8 cellular contexts compared by ENCODE assay signal in the genomic region with DNA sequence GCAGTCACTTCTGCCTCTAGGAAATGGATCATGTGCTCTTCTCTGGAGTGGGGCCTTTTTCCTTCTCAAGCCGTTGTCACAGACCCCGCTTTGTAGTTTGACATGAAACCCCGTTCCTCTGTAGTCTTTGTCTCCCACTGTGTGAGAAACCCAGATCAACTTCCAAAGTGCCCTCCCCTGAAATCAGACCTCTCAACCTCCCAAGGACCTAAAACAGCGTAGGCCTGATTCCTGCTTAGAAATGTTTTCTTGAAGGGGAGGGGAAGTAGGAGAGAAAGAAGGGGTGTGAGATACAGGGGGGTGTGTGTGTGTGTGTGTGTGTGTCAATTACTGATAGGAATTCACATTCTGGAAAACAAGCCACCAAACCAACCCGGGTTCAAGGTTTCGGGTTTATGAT. TPM values are rescaled to one million over a fixed set of nuclear protein-coding genes. Genes with fewer than 3 reads are reported as not detected.
DNase-seq lines count a peak whose midpoint lies in the region; ATAC-seq and TF ChIP-seq lines count a peak whose summit lies in the region.

No MANE protein-coding gene starts in this region.

- WGBS in thyroid gland, 2 donors, result 76 to 80% methylated on average over 6 of the region's 6 CpGs

- H3K4me1 Mint-ChIP-seq in neural crest cell, result peaks cover 58% of the 10 kb centered on the region

- H3K4me1 ChIP-seq in OCI-LY1 (ENCODE audit: insufficient read depth, low read length, severe bottlenecking) (peaks cover 28% of the 10 kb centered on the region), thyroid gland (peaks cover 34 to 37% of the 10 kb centered on the region in 2 donors)

- ATAC-seq in sciatic nerve, result no peak
- ATAC-seq in GM21717 (IDR thresholded peaks at IDR 0.05; ENCODE audit: unreplicated experiment), result no peak

- H3K9me2 ChIP-seq in OCI-LY1 (ENCODE audit: low read depth, low read length), result no peaks in the 10 kb centered on the region

- peak overlapping the region; percentile 94 for H3K9ac ChIP-seq in OCI-LY1 (ENCODE audit: low read length)

- no peaks in the 10 kb centered on the region for H3K9me3 Mint-ChIP-seq in neural crest cell

- no peaks in the 10 kb centered on the region for H4K20me1 ChIP-seq in OCI-LY1 (ENCODE audit: insufficient read depth, low read length)

- H3K27ac ChIP-seq in OCI-LY1 (ENCODE audit: low read depth, low read length, poor library complexity, severe bottlenecking) (no peak overlapping the region), dorsolateral prefrontal cortex (no peak overlapping the region), thyroid gland (no peak overlapping the region)

- no peaks in the 10 kb centered on the region for H3K36me3 Mint-ChIP-seq in neural crest cell (ENCODE audit: low read depth)

- H3K27me3 Mint-ChIP-seq in neural crest cell (ENCODE audit: low read depth), result no peaks in the 10 kb centered on the region

- peak overlapping the region; percentile 84 for H3K27ac Mint-ChIP-seq in neural crest cell (ENCODE audit: unreplicated experiment)

- intact Hi-C loops in dorsolateral prefrontal cortex (cut with DNase I), result no loop called here
- intact Hi-C loops in sciatic nerve (cut with DNase I), result no loop called here
- intact Hi-C loops in thyroid gland (cut with DNase I), result no loop called here

- no peak for DNase-seq in dorsolateral prefrontal cortex
- DNase-seq in neural crest cell (ENCODE audit: low read depth, low spot score), result no peak
- DNase-seq in sciatic nerve (ENCODE audit: low spot score), result no peak
- DNase-seq in NCI-H1417 treated with DMSO at 0.1 percent for 48 hours (lab: John Stamatoyannopoulos, UW), result no peak
- no peak for DNase-seq in thyroid gland

- H3K4me3 Mint-ChIP-seq in neural crest cell, result peak overlapping the region; percentile 97

- H3K4me2 ChIP-seq in OCI-LY1 (ENCODE audit: low read length), result peak overlapping the region; percentile 95

- H3K4me3 ChIP-seq in GM08714 (ENCODE audit: low read length) (peak overlapping the region; percentile 81), OCI-LY1 (ENCODE audit: low read depth, low read length, poor library complexity, severe bottlenecking) (peak overlapping the region; percentile 96), dorsolateral prefrontal cortex (peak overlapping the region in 57 of 59 donors; percentile 15 to 100 (median 88)), thyroid gland (replicated peaks in 1 of 3) (no peak overlapping the region)

- no peak overlapping the region for H2AFZ ChIP-seq in OCI-LY1 (ENCODE audit: low read length)

- H3K27me3 ChIP-seq in OCI-LY1 (ENCODE audit: insufficient read depth, low read length) (peaks cover 13% of the 10 kb centered on the region), dorsolateral prefrontal cortex (no peaks in the 10 kb centered on the region), thyroid gland (no peaks in the 10 kb centered on the region)

- H3K36me3 ChIP-seq in OCI-LY1 (ENCODE audit: insufficient read depth, low read length) (no peaks in the 10 kb centered on the region; the same call in 1 of the 2 replicates), thyroid gland (no peaks in the 10 kb centered on the region)

- no peaks in the 10 kb centered on the region for H3K9me3 ChIP-seq in OCI-LY1 (ENCODE audit: low read length)
- H3K9me3 ChIP-seq in thyroid gland, result no peaks in the 10 kb centered on the region

- TF ChIP-seq CTCF in OCI-LY1 (IDR thresholded peaks at IDR 0.05; ENCODE audit: low read length) (no peak), dorsolateral prefrontal cortex (IDR thresholded peaks at IDR 0.05 in 54 of 56, conservative IDR thresholded peaks at IDR 0.05 in 2 of 56; ENCODE audit: low read depth in 1 of 56, partially characterized antibody in 56 of 56) (no peak), neural crest cell (conservative IDR thresholded peaks at IDR 0.05) (no peak), thyroid gland (IDR thresholded peaks at IDR 0.05) (no peak)

- TF ChIP-seq POLR2A in thyroid gland (IDR thresholded peaks at IDR 0.05), result no peak

- H3F3A ChIP-seq in OCI-LY1 (ENCODE audit: insufficient read depth, low read length), result no peaks in the 10 kb centered on the region

- H3K79me2 ChIP-seq in OCI-LY1 (ENCODE audit: insufficient read depth, low read length), result no peaks in the 10 kb centered on the region

RNA-seq across cellular contexts. Expression of a gene that starts 1.5 kb away (rescaled TPM):
- total RNA-seq in dorsolateral prefrontal cortex, result 100 to 1,000 TPM in 15 of 120 experiments, 10 to 100 TPM in 105; 42.7 to 122 (median 85.2) TPM
- 70.0 and 71.4 TPM in 2 replicates for total RNA-seq in neural crest cell
- 27.1 TPM for total RNA-seq in sciatic nerve
- total RNA-seq in thyroid gland, result 10 to 100 TPM; 26.3 to 47.9 (median 37.3) TPM

RNA-seq across cellular contexts. Expression of a gene that starts 15.9 kb away (rescaled TPM):
- total RNA-seq in dorsolateral prefrontal cortex (1 to 10 TPM in 8 of 120 experiments, under 1 TPM in 34, not detected in 78; 0.22 to 2.0 (median 0.62) TPM), neural crest cell (0.39 TPM in 1 of 2 replicates, not detected in the other), sciatic nerve (not detected), thyroid gland (under 1 TPM in 1 of 4 donors, not detected in 3; 0.81 TPM)

RNA-seq across cellular contexts. Expression of a gene that starts 49.7 kb away (rescaled TPM):
- total RNA-seq in dorsolateral prefrontal cortex, result 10 to 100 TPM in 119 of 120 experiments, 1 to 10 TPM in 1; 7.0 to 64.1 (median 28.9) TPM
- total RNA-seq in neural crest cell, result 2.0 and 3.6 TPM in 2 replicates
- 37.9 TPM for total RNA-seq in sciatic nerve
- total RNA-seq in thyroid gland, result 10 to 100 TPM; 16.4 to 31.1 (median 22.1) TPM

Comparison
In these comparisons a context has a peak if more than half of its experiments do, and no peak if none do; other contexts are left out.
1. H3K4me3 ChIP-seq: peak in GM08714 (single experiment), OCI-LY1 (single experiment) and dorsolateral prefrontal cortex (57 of 59); none in thyroid gland (0 of 3).